1 cellular context compared by ENCODE assay signal in genomic region chr18:23689031-23689615, GRCh38.
TF ChIP-seq lines count a peak whose summit lies in the region.

A gene with protein sequence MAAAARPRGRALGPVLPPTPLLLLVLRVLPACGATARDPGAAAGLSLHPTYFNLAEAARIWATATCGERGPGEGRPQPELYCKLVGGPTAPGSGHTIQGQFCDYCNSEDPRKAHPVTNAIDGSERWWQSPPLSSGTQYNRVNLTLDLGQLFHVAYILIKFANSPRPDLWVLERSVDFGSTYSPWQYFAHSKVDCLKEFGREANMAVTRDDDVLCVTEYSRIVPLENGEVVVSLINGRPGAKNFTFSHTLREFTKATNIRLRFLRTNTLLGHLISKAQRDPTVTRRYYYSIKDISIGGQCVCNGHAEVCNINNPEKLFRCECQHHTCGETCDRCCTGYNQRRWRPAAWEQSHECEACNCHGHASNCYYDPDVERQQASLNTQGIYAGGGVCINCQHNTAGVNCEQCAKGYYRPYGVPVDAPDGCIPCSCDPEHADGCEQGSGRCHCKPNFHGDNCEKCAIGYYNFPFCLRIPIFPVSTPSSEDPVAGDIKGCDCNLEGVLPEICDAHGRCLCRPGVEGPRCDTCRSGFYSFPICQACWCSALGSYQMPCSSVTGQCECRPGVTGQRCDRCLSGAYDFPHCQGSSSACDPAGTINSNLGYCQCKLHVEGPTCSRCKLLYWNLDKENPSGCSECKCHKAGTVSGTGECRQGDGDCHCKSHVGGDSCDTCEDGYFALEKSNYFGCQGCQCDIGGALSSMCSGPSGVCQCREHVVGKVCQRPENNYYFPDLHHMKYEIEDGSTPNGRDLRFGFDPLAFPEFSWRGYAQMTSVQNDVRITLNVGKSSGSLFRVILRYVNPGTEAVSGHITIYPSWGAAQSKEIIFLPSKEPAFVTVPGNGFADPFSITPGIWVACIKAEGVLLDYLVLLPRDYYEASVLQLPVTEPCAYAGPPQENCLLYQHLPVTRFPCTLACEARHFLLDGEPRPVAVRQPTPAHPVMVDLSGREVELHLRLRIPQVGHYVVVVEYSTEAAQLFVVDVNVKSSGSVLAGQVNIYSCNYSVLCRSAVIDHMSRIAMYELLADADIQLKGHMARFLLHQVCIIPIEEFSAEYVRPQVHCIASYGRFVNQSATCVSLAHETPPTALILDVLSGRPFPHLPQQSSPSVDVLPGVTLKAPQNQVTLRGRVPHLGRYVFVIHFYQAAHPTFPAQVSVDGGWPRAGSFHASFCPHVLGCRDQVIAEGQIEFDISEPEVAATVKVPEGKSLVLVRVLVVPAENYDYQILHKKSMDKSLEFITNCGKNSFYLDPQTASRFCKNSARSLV (N-terminal part only) (plus strand): TSS chr18:23689453. CDS start chr18:23689684, 231 bp downstream.

TF ChIP-seq in HEK293, 187 proteins besides CTCF, POLR2A, EP300 and RAD21 (continued from another document and continues in another):
- peak; percentile 89 for TF ChIP-seq ZNF561 (tag by site-specific recombination; IDR thresholded peaks at IDR 0.05; ENCODE audit: borderline replicate concordance)
- no peak for TF ChIP-seq ZNF654 (tag by site-specific recombination; IDR thresholded peaks at IDR 0.05; ENCODE audit: low read depth)
- 0 out of 2 replicates have a peak, but pooled peaks have one; percentile 11 for TF ChIP-seq REST (tag by site-specific recombination; IDR thresholded peaks at IDR 0.05)
- TF ChIP-seq KLF9 (tag by site-specific recombination; IDR thresholded peaks at IDR 0.05; ENCODE audit: low read depth): peak; percentile 52; the same call in 1 of the 2 replicates
- TF ChIP-seq ZFHX2 (tag by site-specific recombination; conservative IDR thresholded peaks at IDR 0.05): peak; percentile 68
- TF ChIP-seq ZNF530 (tag by site-specific recombination; IDR thresholded peaks at IDR 0.05; ENCODE audit: low read depth): no peak
- no peak for TF ChIP-seq ZNF423 (tag by site-specific recombination; IDR thresholded peaks at IDR 0.05)
- TF ChIP-seq ZNF10 (tag by site-specific recombination; IDR thresholded peaks at IDR 0.05): no peak
- TF ChIP-seq ZNF518A (tag by site-specific recombination; conservative IDR thresholded peaks at IDR 0.05; ENCODE audit: low read depth): no peak
- TF ChIP-seq ZNF658 (tag by site-specific recombination; IDR thresholded peaks at IDR 0.05): no peak
- TF ChIP-seq ZNF571 (tag by site-specific recombination; IDR thresholded peaks at IDR 0.05): no peak
- TF ChIP-seq ZNF473 (tag by site-specific recombination; IDR thresholded peaks at IDR 0.05): no peak
- TF ChIP-seq ZNF544 (tag by site-specific recombination; IDR thresholded peaks at IDR 0.05): no peak
- TF ChIP-seq RBAK (tag by site-specific recombination; IDR thresholded peaks at IDR 0.05): no peak
- no peak for TF ChIP-seq ZNF2 (tag by site-specific recombination; IDR thresholded peaks at IDR 0.05)
- TF ChIP-seq ZNF510 (tag by site-specific recombination; IDR thresholded peaks at IDR 0.05; ENCODE audit: insufficient replicate concordance): no peak
- no peak for TF ChIP-seq ZNF677 (tag by site-specific recombination; IDR thresholded peaks at IDR 0.05)
- no peak for TF ChIP-seq ZNF837 (tag by site-specific recombination; IDR thresholded peaks at IDR 0.05)
- peak; percentile 47; the same call in 1 of the 2 replicates for TF ChIP-seq ZNF629 (tag by site-specific recombination; IDR thresholded peaks at IDR 0.05)
- TF ChIP-seq GLIS2 (tag by site-specific recombination; IDR thresholded peaks at IDR 0.05): no peak; the same call in 1 of the 2 replicates
- TF ChIP-seq ZNF16 (tag by site-specific recombination; IDR thresholded peaks at IDR 0.05; ENCODE audit: low read depth): no peak
- peak; percentile 20; the same call in 1 of the 2 replicates for TF ChIP-seq ZNF76 (tag by site-specific recombination; IDR thresholded peaks at IDR 0.05; ENCODE audit: borderline replicate concordance, low read depth)
- no peak for TF ChIP-seq ZSCAN16 (tag by site-specific recombination; IDR thresholded peaks at IDR 0.05)
- TF ChIP-seq ZNF549 (tag by site-specific recombination; IDR thresholded peaks at IDR 0.05): no peak
- no peak for TF ChIP-seq ZNF404 (tag by site-specific recombination; IDR thresholded peaks at IDR 0.05)
- TF ChIP-seq ZNF274 (IDR thresholded peaks at IDR 0.05; ENCODE audit: low read length): no peak
- no peak for TF ChIP-seq ZNF274 (tag by site-specific recombination; IDR thresholded peaks at IDR 0.05; ENCODE audit: borderline replicate concordance)
- no peak for TF ChIP-seq ZNF776 (tag by site-specific recombination; IDR thresholded peaks at IDR 0.05; ENCODE audit: borderline replicate concordance)
- TF ChIP-seq MYNN (tag by site-specific recombination; IDR thresholded peaks at IDR 0.05; ENCODE audit: borderline replicate concordance): no peak
- TF ChIP-seq ZNF596 (tag by site-specific recombination; IDR thresholded peaks at IDR 0.05): no peak
- TF ChIP-seq ZNF354C (tag by site-specific recombination; IDR thresholded peaks at IDR 0.05; ENCODE audit: borderline replicate concordance, low read depth): no peak
- TF ChIP-seq ZNF184 (tag by site-specific recombination; IDR thresholded peaks at IDR 0.05): no peak
- peak; percentile 72 for TF ChIP-seq TRIM28 (IDR thresholded peaks at IDR 0.05; ENCODE audit: borderline replicate concordance, low read length)
- 0 out of 2 replicates have a peak, but pooled peaks have one; percentile 13 for TF ChIP-seq YY1 (tag by site-specific recombination; IDR thresholded peaks at IDR 0.05)
- peak; percentile 52 for TF ChIP-seq SP2 (tag by site-specific recombination; IDR thresholded peaks at IDR 0.05)
- no peak for TF ChIP-seq ZNF585B (tag by site-specific recombination; IDR thresholded peaks at IDR 0.05)
- TF ChIP-seq, protein P1, sequence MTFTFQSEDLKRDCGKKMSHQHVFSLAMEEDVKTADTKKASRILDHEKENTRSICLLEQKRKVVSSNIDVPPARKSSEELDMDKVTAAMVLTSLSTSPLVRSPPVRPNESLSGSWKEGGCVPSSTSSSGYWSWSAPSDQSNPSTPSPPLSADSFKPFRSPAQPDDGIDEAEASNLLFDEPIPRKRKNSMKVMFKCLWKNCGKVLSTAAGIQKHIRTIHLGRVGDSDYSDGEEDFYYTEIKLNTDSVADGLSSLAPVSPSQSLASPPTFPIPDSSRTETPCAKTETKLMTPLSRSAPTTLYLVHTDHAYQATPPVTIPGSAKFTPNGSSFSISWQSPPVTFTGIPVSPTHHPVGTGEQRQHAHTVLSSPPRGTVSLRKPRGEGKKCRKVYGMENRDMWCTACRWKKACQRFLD (tag by site-specific recombination; IDR thresholded peaks at IDR 0.05): no peak
- TF ChIP-seq ZEB2 (tag by site-specific recombination; IDR thresholded peaks at IDR 0.05): peak; percentile 66
- peak; percentile 32; the same call in 1 of the 2 replicates for TF ChIP-seq FEZF1 (tag by site-specific recombination; IDR thresholded peaks at IDR 0.05)
- no peak for TF ChIP-seq ZNF529 (tag by site-specific recombination; IDR thresholded peaks at IDR 0.05; ENCODE audit: insufficient replicate concordance)
- no peak for TF ChIP-seq ZFP69B (tag by site-specific recombination; IDR thresholded peaks at IDR 0.05)
- TF ChIP-seq ZNF311 (tag by site-specific recombination; IDR thresholded peaks at IDR 0.05; ENCODE audit: borderline replicate concordance): no peak
- TF ChIP-seq ZNF433 (tag by site-specific recombination; IDR thresholded peaks at IDR 0.05; ENCODE audit: low read depth): no peak
- TF ChIP-seq ATF2 (tag by site-specific recombination; IDR thresholded peaks at IDR 0.05; ENCODE audit: low read depth): no peak
- TF ChIP-seq ZNF488 (tag by site-specific recombination; IDR thresholded peaks at IDR 0.05): no peak
- TF ChIP-seq ZNF138 (tag by site-specific recombination; IDR thresholded peaks at IDR 0.05; ENCODE audit: borderline replicate concordance): no peak
